Comparison of ENCODE assay signal across 9 cellular contexts in the genomic region with DNA sequence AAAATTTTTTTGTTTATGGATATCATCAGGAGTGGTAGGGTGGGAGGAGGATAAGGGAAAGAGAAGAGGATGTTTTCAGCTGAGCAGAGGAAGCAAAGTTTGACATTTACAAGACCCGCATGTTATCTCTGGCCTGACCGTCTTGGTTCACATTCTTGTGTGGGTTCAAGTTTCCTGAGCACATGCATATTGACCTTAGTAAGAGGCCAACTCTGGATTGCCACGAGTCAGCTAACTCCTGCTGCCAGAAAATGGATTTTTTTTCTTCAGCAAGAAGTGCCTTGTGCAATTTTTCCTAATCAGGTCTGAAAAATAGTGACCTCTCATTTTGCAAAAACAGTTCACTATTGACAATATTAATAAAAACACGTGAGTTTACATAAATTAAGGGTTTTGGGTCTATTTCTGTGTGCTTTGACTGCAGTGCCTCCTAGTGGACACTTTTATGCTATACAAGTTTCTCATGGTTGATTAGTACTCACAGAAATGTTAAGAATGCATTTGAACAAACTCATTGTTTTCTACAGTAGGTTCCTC. TPM values are rescaled to one million over a fixed set of nuclear protein-coding genes. Genes with fewer than 3 reads are reported as not detected.
A peak's percentile ranks its signal among the peaks of the same experiment; 100 is the strongest.
DNase-seq lines count a peak whose midpoint lies in the region; ATAC-seq and TF ChIP-seq lines count a peak whose summit lies in the region.
"Had no signal": no experiment of that assay in that cellular context is flagged by ENCODE, and none has a peak within 500 bp of the region (broad histone marks: within the 10 kb centered on the region; RNA-seq: fewer than 3 reads in every experiment).

No MANE protein-coding gene starts in this region.

- ATAC-seq in left colon (peak; percentile 65), upper lobe of right lung (peak; percentile 71), T-helper 17 cell (no peak), GM21423 (IDR thresholded peaks at IDR 0.05; ENCODE audit: unreplicated experiment) (no peak)

- CTCF ChIA-PET in HEK293 (lab: Yijun Ruan, JAX) = interaction anchor here (0.6 to 5.9 kb wide), 146 partner anchors 9 to 1872 kb away, joined by 3 to 94 read pairs (median 5); a partner anchor contains a TSS

- no peak overlapping the region for H3K4me3 Mint-ChIP-seq in T-helper 17 cell

- H3K4me1 Mint-ChIP-seq in T-helper 17 cell = peaks cover 3% of the 10 kb centered on the region

- H3K4me3 ChIP-seq in HEK293 (ENCODE audit: low read depth, low read length) (no peak overlapping the region), upper lobe of right lung (no peak overlapping the region)
- H3K4me3 ChIP-seq: SJCRH30 had no signal

- TF ChIP-seq CTCF in HEK293 (tag by site-specific recombination; IDR thresholded peaks at IDR 0.05) (peak; percentile 66; the same call in 1 of the 2 replicates), upper lobe of right lung (IDR thresholded peaks at IDR 0.05) (peak; percentile 82)

- H3K4me1 ChIP-seq in HEK293 (ENCODE audit: control insufficient read depth, insufficient read depth, low read length) (0 out of 2 replicates have a peak, but pooled peaks cover 5% of the 10 kb centered on the region), upper lobe of right lung (peaks cover 6% of the 10 kb centered on the region)

- no peak overlapping the region for H3K27ac Mint-ChIP-seq in T-helper 17 cell

- DNase-seq in DMS53 (lab: John Stamatoyannopoulos, UW) (peak; percentile 56), NCI-H748 treated with DMSO at 0.1 percent for 48 hours (lab: John Stamatoyannopoulos, UW) (peak; percentile 76), brain pericyte (ENCODE audit: low read depth, low spot score) (peak; percentile 55), left colon (peak in 1 of 2 donors; percentile 36), upper lobe of right lung (no peak), T-helper 17 cell (no peak)

- peaks cover 18% of the 10 kb centered on the region for H3K27me3 Mint-ChIP-seq in T-helper 17 cell

- no peaks in the 10 kb centered on the region for H3K27me3 ChIP-seq in upper lobe of right lung
- H3K27me3 ChIP-seq: SJCRH30 had no signal

- H3K27ac ChIP-seq in HEK293 (ENCODE audit: extremely low read depth, low read depth, low read length) (no peak overlapping the region), upper lobe of right lung (no peak overlapping the region)
- H3K27ac ChIP-seq: SJCRH30 had no signal

- intact Hi-C loops in left colon (cut with DNase I, micrococcal nuclease) (no loop called here), upper lobe of right lung (cut with DNase I) (loop anchor here (10.0 kb wide), 1 partner anchor 256 kb away; a partner anchor contains a TSS)

- H3K9me3 ChIP-seq in HEK293 (ENCODE audit: control insufficient read depth, insufficient read depth, low read depth, low read length) (no peaks in the 10 kb centered on the region), upper lobe of right lung (no peaks in the 10 kb centered on the region), T-helper 17 cell (ENCODE audit: control insufficient read depth, low read length, poor library complexity, severe bottlenecking) (no peaks in the 10 kb centered on the region)
- H3K9me3 ChIP-seq: SJCRH30 had no signal

- peaks cover 2% of the 10 kb centered on the region for H3K36me3 Mint-ChIP-seq in T-helper 17 cell (ENCODE audit: low read depth)

- H3K36me3 ChIP-seq in HEK293 (ENCODE audit: control insufficient read depth in 2 of 2, insufficient read depth in 1 of 2, low read length in 2 of 2) = no peaks in the 10 kb centered on the region
- H3K36me3 ChIP-seq in upper lobe of right lung = no peaks in the 10 kb centered on the region
- H3K36me3 ChIP-seq: SJCRH30 had no signal

- POLR2A ChIA-PET in HEK293 (lab: Yijun Ruan, JAX) = interaction anchor here (1.0 to 1.9 kb wide), 3 partner anchors 58 to 256 kb away, joined by 3 to 4 read pairs (median 4); a partner anchor contains a TSS

TF ChIP-seq in HEK293, 187 proteins besides CTCF, POLR2A, EP300 and RAD21:
- TF ChIP-seq ZNF660 (tag by site-specific recombination; IDR thresholded peaks at IDR 0.05) (peak; percentile 61; the same call in 1 of the 2 replicates), ZNF561 (tag by site-specific recombination; IDR thresholded peaks at IDR 0.05; ENCODE audit: borderline replicate concordance) (0 out of 2 replicates have a peak, but pooled peaks have one; percentile 44), ZXDB (tag by site-specific recombination; IDR thresholded peaks at IDR 0.05) (peak; percentile 24; the same call in 1 of the 2 replicates), ZNF654 (tag by site-specific recombination; IDR thresholded peaks at IDR 0.05; ENCODE audit: low read depth) (peak; percentile 90), ZNF433 (tag by site-specific recombination; IDR thresholded peaks at IDR 0.05; ENCODE audit: low read depth) (no peak), ZNF571 (tag by site-specific recombination; IDR thresholded peaks at IDR 0.05) (no peak)
- TF ChIP-seq, protein P1, sequence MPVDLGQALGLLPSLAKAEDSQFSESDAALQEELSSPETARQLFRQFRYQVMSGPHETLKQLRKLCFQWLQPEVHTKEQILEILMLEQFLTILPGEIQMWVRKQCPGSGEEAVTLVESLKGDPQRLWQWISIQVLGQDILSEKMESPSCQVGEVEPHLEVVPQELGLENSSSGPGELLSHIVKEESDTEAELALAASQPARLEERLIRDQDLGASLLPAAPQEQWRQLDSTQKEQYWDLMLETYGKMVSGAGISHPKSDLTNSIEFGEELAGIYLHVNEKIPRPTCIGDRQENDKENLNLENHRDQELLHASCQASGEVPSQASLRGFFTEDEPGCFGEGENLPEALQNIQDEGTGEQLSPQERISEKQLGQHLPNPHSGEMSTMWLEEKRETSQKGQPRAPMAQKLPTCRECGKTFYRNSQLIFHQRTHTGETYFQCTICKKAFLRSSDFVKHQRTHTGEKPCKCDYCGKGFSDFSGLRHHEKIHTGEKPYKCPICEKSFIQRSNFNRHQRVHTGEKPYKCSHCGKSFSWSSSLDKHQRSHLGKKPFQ (tag by site-specific recombination; IDR thresholded peaks at IDR 0.05) = no peak
- TF ChIP-seq, protein P2, sequence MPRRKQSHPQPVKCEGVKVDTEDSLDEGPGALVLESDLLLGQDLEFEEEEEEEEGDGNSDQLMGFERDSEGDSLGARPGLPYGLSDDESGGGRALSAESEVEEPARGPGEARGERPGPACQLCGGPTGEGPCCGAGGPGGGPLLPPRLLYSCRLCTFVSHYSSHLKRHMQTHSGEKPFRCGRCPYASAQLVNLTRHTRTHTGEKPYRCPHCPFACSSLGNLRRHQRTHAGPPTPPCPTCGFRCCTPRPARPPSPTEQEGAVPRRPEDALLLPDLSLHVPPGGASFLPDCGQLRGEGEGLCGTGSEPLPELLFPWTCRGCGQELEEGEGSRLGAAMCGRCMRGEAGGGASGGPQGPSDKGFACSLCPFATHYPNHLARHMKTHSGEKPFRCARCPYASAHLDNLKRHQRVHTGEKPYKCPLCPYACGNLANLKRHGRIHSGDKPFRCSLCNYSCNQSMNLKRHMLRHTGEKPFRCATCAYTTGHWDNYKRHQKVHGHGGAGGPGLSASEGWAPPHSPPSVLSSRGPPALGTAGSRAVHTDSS (tag by site-specific recombination; IDR thresholded peaks at IDR 0.05) = 0 out of 2 replicates have a peak, but pooled peaks have one; percentile 14

RNA-seq across cellular contexts. Expression of a gene that starts 27.1 kb away (rescaled TPM):
- total RNA-seq in left colon (1 to 10 TPM; 3.7 to 5.0 TPM), upper lobe of right lung (31.1 TPM), T-helper 17 cell (1 to 10 TPM; 1.4 to 2.4 TPM)
- total RNA-seq: SJCRH30 had no signal

Comparison
In these comparisons a context has a peak if more than half of its experiments do, and no peak if none do; other contexts are left out.
1. DNase-seq: peak in DMS53 (single experiment), NCI-H748 treated with DMSO at 0.1 percent for 48 hours (single experiment) and brain pericyte (single experiment); none in upper lobe of right lung (single experiment) and T-helper 17 cell (0 of 3).
2. ATAC-seq: peak in left colon (single experiment) and upper lobe of right lung (single experiment); none in T-helper 17 cell (single experiment) and GM21423 (single experiment).